ENCODE assay signal across 9 cellular contexts in genomic region chr2:98702127-98702802, GRCh38. TPM values are rescaled to one million over a fixed set of nuclear protein-coding genes. Genes with fewer than 3 reads are reported as not detected.
A peak's percentile ranks its signal among the peaks of the same experiment; 100 is the strongest.
DNase-seq lines count a peak whose midpoint lies in the region; ATAC-seq lines count a peak whose summit lies in the region.
"Had no signal": no experiment of that assay in that cellular context is flagged by ENCODE, and none has a peak within 500 bp of the region (broad histone marks: within the 10 kb centered on the region; RNA-seq: fewer than 3 reads in every experiment).

No MANE protein-coding gene starts in this region.

- H3K9me3 Mint-ChIP-seq in activated naive CD8-positive, alpha-beta T cell (ENCODE audit: low read depth), result no peaks in the 10 kb centered on the region
- no peaks in the 10 kb centered on the region for H3K9me3 Mint-ChIP-seq in stimulated activated effector memory CD8-positive, alpha-beta T cell treated with anti-CD3 and anti-CD28 coated beads, Interleukin-12 subunit alpha, Interleukin-12 subunit beta, amount 100 ng/mL, for 72 hours
- H3K9me3 Mint-ChIP-seq: activated B cell treated with CpG ODN at 0.5 μM for 24 hours, nephron progenitor cell had no signal

- no peak overlapping the region for H4K8ac ChIP-seq in neuronal stem cell (ENCODE audit: low read depth, low read length)

- no peak overlapping the region for H3K4me2 ChIP-seq in neuronal stem cell (ENCODE audit: insufficient read depth, low read length, poor library complexity, severe bottlenecking)

- H3K27me3 ChIP-seq in neuronal stem cell (ENCODE audit: control insufficient read depth in 3 of 3, insufficient read depth in 3 of 3, low read depth in 1 of 3, low read length in 3 of 3), result no peaks in the 10 kb centered on the region

- H3K4ac ChIP-seq in neuronal stem cell (ENCODE audit: low read length), result no peak overlapping the region

- no CpG with 5 or more reads among the region's 8 CpGs for WGBS in neuronal stem cell (ENCODE audit: extremely low coverage in 2 of 2, insufficient read length in 2 of 2, insufficient replicate concordance in 1 of 2), 2 donors

- no peak overlapping the region for H3K14ac ChIP-seq in neuronal stem cell (ENCODE audit: low read length)

- no peaks in the 10 kb centered on the region for H3K27me3 Mint-ChIP-seq in activated naive CD8-positive, alpha-beta T cell
- H3K27me3 Mint-ChIP-seq: activated B cell treated with CpG ODN at 0.5 μM for 24 hours had no signal

- DNase-seq in HuH-7.5 (ENCODE audit: low spot score) (peak; percentile 66), left lobe of liver (ENCODE audit: low spot score) (peak; percentile 74), neuronal stem cell (ENCODE audit: low spot score) (no peak), SIG-M5 treated with dmso at 0.1 percent for 504 hours (lab: John Stamatoyannopoulos, UW; ENCODE audit: unreplicated experiment) (no peak)
- DNase-seq in stimulated activated effector memory CD8-positive, alpha-beta T cell treated with anti-CD3 and anti-CD28 coated beads, Interleukin-12 subunit alpha, Interleukin-12 subunit beta, amount 100 ng/mL, for 72 hours (ENCODE audit: low spot score in 2 of 2), result no peak
- DNase-seq: activated B cell treated with CpG ODN at 0.5 μM for 24 hours, nephron progenitor cell had no signal

- peaks cover 79% of the 10 kb centered on the region for H3K4me1 Mint-ChIP-seq in activated naive CD8-positive, alpha-beta T cell (ENCODE audit: low read depth)
- peaks cover 57% of the 10 kb centered on the region for H3K4me1 Mint-ChIP-seq in stimulated activated effector memory CD8-positive, alpha-beta T cell treated with anti-CD3 and anti-CD28 coated beads, Interleukin-12 subunit alpha, Interleukin-12 subunit beta, amount 100 ng/mL, for 72 hours

- H2BK120ac ChIP-seq in neuronal stem cell (ENCODE audit: low read depth, low read length), result no peak overlapping the region

- ATAC-seq in left lobe of liver (peak; percentile 84), HG03565 (IDR thresholded peaks at IDR 0.05; ENCODE audit: unreplicated experiment) (no peak)
- ATAC-seq in stimulated activated effector memory CD8-positive, alpha-beta T cell treated with anti-CD3 and anti-CD28 coated beads, Interleukin-12 subunit alpha, Interleukin-12 subunit beta, amount 100 ng/mL, for 72 hours, result peak; percentile 28

- H3K4me3 Mint-ChIP-seq in activated naive CD8-positive, alpha-beta T cell, result peak overlapping the region; percentile 81
- peak overlapping the region; percentile 48 for H3K4me3 Mint-ChIP-seq in stimulated activated effector memory CD8-positive, alpha-beta T cell treated with anti-CD3 and anti-CD28 coated beads, Interleukin-12 subunit alpha, Interleukin-12 subunit beta, amount 100 ng/mL, for 72 hours
- H3K4me3 Mint-ChIP-seq: activated B cell treated with CpG ODN at 0.5 μM for 24 hours, nephron progenitor cell had no signal

- H3K23ac ChIP-seq in neuronal stem cell (ENCODE audit: low read depth, low read length, poor library complexity), result no peak overlapping the region

- no peak overlapping the region for H2BK15ac ChIP-seq in neuronal stem cell (ENCODE audit: low read length)

- H3K18ac ChIP-seq in neuronal stem cell (ENCODE audit: low read length), result no peak overlapping the region

- H3K9ac ChIP-seq in neuronal stem cell (ENCODE audit: low read depth, low read length, poor library complexity), result no peak overlapping the region

- no peak overlapping the region for H2AK5ac ChIP-seq in neuronal stem cell (ENCODE audit: low read depth, low read length)

- peaks cover 7% of the 10 kb centered on the region for H3K36me3 Mint-ChIP-seq in activated naive CD8-positive, alpha-beta T cell
- H3K36me3 Mint-ChIP-seq in stimulated activated effector memory CD8-positive, alpha-beta T cell treated with anti-CD3 and anti-CD28 coated beads, Interleukin-12 subunit alpha, Interleukin-12 subunit beta, amount 100 ng/mL, for 72 hours, result peaks cover under 1% of the 10 kb centered on the region

- no peak overlapping the region for H2AFZ ChIP-seq in neuronal stem cell (ENCODE audit: low read length)

- H3K27ac ChIP-seq in neuronal stem cell (replicated peaks; ENCODE audit: low read length), result no peak overlapping the region

- no peak overlapping the region for H3K4me3 ChIP-seq in neuronal stem cell (ENCODE audit: low read length in 2 of 2)

- peak overlapping the region; percentile 97 for H3K27ac Mint-ChIP-seq in activated naive CD8-positive, alpha-beta T cell
- peak overlapping the region; percentile 64 for H3K27ac Mint-ChIP-seq in stimulated activated effector memory CD8-positive, alpha-beta T cell treated with anti-CD3 and anti-CD28 coated beads, Interleukin-12 subunit alpha, Interleukin-12 subunit beta, amount 100 ng/mL, for 72 hours
- H3K27ac Mint-ChIP-seq: activated B cell treated with CpG ODN at 0.5 μM for 24 hours, nephron progenitor cell had no signal

- no peaks in the 10 kb centered on the region for H3K36me3 ChIP-seq in neuronal stem cell (replicated peaks in 1 of 2; ENCODE audit: control insufficient read depth in 2 of 2, insufficient read depth in 2 of 2, low read length in 2 of 2)

- no peaks in the 10 kb centered on the region for H3K9me3 ChIP-seq in neuronal stem cell (replicated peaks in 1 of 2; ENCODE audit: control insufficient read depth in 2 of 2, insufficient read depth in 1 of 2, low read depth in 1 of 2, low read length in 2 of 2)

- no peaks in the 10 kb centered on the region for H3K79me1 ChIP-seq in neuronal stem cell (ENCODE audit: low read depth, low read length)

- H2BK12ac ChIP-seq in neuronal stem cell (ENCODE audit: low read length), result no peak overlapping the region

- no peaks in the 10 kb centered on the region for H3K4me1 ChIP-seq in neuronal stem cell (ENCODE audit: control insufficient read depth in 2 of 2, insufficient read depth in 1 of 2, low read depth in 1 of 2, low read length in 2 of 2)

- H2BK5ac ChIP-seq in neuronal stem cell (ENCODE audit: low read length), result no peak overlapping the region

- H4K91ac ChIP-seq in neuronal stem cell (ENCODE audit: low read depth, low read length, poor library complexity), result no peak overlapping the region

RNA-seq across cellular contexts. Expression of gene MGAT4A, which starts 28.7 kb away (rescaled TPM):
- total RNA-seq in left lobe of liver, result 6.9 TPM
- 3.4 TPM for polyA plus RNA-seq in neuronal stem cell (2013, experiment 1 of 2)
- 3.4 TPM for polyA plus RNA-seq in neuronal stem cell (2013, experiment 2 of 2)

Comparison
In these comparisons a context has a peak if more than half of its experiments do, and no peak if none do; other contexts are left out.
1. DNase-seq: peak in HuH-7.5 (single experiment) and left lobe of liver (single experiment); none in stimulated activated effector memory CD8-positive, alpha-beta T cell treated with anti-CD3 and anti-CD28 coated beads, Interleukin-12 subunit alpha, Interleukin-12 subunit beta, amount 100 ng/mL, for 72 hours (0 of 2), neuronal stem cell (single experiment) and SIG-M5 treated with dmso at 0.1 percent for 504 hours (single experiment).